8 cellular contexts compared by ENCODE assay signal in the genomic region with DNA sequence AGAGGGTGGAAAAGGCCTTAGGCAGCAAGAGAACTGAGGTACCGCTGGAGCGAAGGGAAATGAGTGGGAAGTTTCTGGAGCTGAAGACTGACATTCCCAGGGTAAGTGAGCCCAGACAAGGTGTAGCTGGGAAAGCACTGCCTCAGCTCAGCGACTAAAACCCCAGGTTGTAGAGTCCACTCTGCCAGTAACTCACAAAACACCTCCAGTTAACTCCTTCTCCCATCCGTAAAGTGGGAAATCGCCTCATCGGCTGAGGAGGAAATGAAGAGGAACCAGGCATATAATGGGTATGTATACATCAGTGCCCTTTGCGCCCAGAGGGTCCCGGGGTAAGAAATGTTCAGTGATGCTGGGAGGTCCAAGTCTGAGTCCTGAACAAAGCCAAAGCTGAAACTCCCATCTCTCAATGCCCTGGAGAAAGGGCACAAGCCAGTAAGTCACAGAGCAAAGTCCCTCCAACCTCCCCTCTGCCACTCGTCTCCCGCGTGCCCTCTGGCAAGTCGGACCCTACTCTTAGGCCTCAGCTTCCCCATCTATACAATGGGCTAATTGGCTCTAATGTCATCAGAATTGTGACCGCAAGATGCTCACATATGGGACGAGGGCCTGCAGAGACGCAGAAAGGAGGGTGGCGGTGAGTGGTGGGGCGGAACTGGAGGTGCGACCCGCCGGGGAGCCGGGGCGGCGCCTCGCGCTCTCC. TPM values are rescaled to one million over a fixed set of nuclear protein-coding genes. Genes with fewer than 3 reads are reported as not detected.
A peak's percentile ranks its signal among the peaks of the same experiment; 100 is the strongest.
DNase-seq lines count a peak whose midpoint lies in the region; ATAC-seq, FAIRE-seq and TF ChIP-seq lines count a peak whose summit lies in the region.

No MANE protein-coding gene starts in this region.

- H4K20me1 ChIP-seq in DOHH2 (ENCODE audit: control insufficient read depth, insufficient read depth, low read depth, low read length) = no peaks in the 10 kb centered on the region

- H3K27ac ChIP-seq in DOHH2 (ENCODE audit: low read depth, low read length) (peak overlapping the region; percentile 80), mesodermal cell (ENCODE audit: low read depth, low read length, severe bottlenecking) (peak overlapping the region; percentile 93)

- TF ChIP-seq CTCF in DOHH2 (IDR thresholded peaks at IDR 0.05; ENCODE audit: low read depth, low read length, poor library complexity, severe bottlenecking) (no peak), bronchial epithelial cell (IDR thresholded peaks at IDR 0.05; ENCODE audit: insufficient read depth, low read length, severe bottlenecking) (no peak)

- DNase-seq in KG1 (lab: John Stamatoyannopoulos, UW) = peak; percentile 82
- peak; percentile 13 for DNase-seq in bronchial epithelial cell (ENCODE audit: low read depth)
- no peak for DNase-seq in SHP77 treated with DMSO at 0.1 percent for 48 hours (lab: John Stamatoyannopoulos, UW)
- DNase-seq in NCI-H524 treated with DMSO at 0.1 percent for 48 hours (lab: John Stamatoyannopoulos, UW) = no peak

- H3K9me2 ChIP-seq in DOHH2 (replicated peaks; ENCODE audit: control insufficient read depth, low read length) = no peaks in the 10 kb centered on the region

- peaks cover 31% of the 10 kb centered on the region for H3K79me2 ChIP-seq in DOHH2 (ENCODE audit: control insufficient read depth, low read length)

- no peaks in the 10 kb centered on the region for H3K27me3 ChIP-seq in DOHH2 (ENCODE audit: control insufficient read depth, low read length)
- H3K27me3 ChIP-seq in bronchial epithelial cell (ENCODE audit: control insufficient read depth, insufficient read depth, low read length) = no peaks in the 10 kb centered on the region

- no peak for ATAC-seq in GM21526 (IDR thresholded peaks at IDR 0.05; ENCODE audit: low FRiP score, unreplicated experiment)
- no peak for ATAC-seq in GM21381 (IDR thresholded peaks at IDR 0.05; ENCODE audit: unreplicated experiment)

- peak overlapping the region; percentile 88 for H3K4me2 ChIP-seq in DOHH2 (ENCODE audit: low read length)

- H3K36me3 ChIP-seq in DOHH2 (ENCODE audit: control insufficient read depth, low read length) = peaks cover 3% of the 10 kb centered on the region
- no peaks in the 10 kb centered on the region for H3K36me3 ChIP-seq in bronchial epithelial cell (ENCODE audit: control insufficient read depth, insufficient read depth, low read length)
- H3K36me3 ChIP-seq in mesodermal cell (ENCODE audit: control insufficient read depth, insufficient read depth, low read length) = peaks cover 22% of the 10 kb centered on the region

- H3K9me3 ChIP-seq in DOHH2 (ENCODE audit: control insufficient read depth, insufficient read depth, low read length) (no peaks in the 10 kb centered on the region), mesodermal cell (ENCODE audit: control insufficient read depth, low read length) (peaks cover 6% of the 10 kb centered on the region)

- H3K4me1 ChIP-seq in DOHH2 (ENCODE audit: control insufficient read depth, low read length) (peaks cover 49% of the 10 kb centered on the region), mesodermal cell (ENCODE audit: control insufficient read depth, insufficient read depth, low read length, poor library complexity, severe bottlenecking) (peaks cover 15% of the 10 kb centered on the region)

- WGBS in mesodermal cell (ENCODE audit: insufficient coverage in 2 of 2), 2 experiments = 13 to 75% methylated on average over 5 to 14 of the region's 25 CpGs

- H3K4me3 ChIP-seq in DOHH2 (ENCODE audit: low read length) (peak overlapping the region; percentile 80), bronchial epithelial cell (ENCODE audit: low read depth, low read length) (peak overlapping the region; percentile 62), mesodermal cell (ENCODE audit: extremely low read depth, insufficient read depth, low read length, poor library complexity, severe bottlenecking) (peak overlapping the region; percentile 68)

- peaks cover 32% of the 10 kb centered on the region for H3F3A ChIP-seq in DOHH2 (ENCODE audit: control insufficient read depth, insufficient read depth)

- no peak for FAIRE-seq in bronchial epithelial cell (lab: Jason Lieb, UNC)

RNA-seq across cellular contexts. Expression of a gene that starts 0.6 kb away (rescaled TPM):
- total RNA-seq in bronchial epithelial cell = 8.7 and 11.3 TPM in 2 replicates
- polyA plus RNA-seq in mesodermal cell (2013, experiment 1 of 2) = 18.3 TPM
- polyA plus RNA-seq in mesodermal cell (2013, experiment 2 of 2) = 15.0 TPM

RNA-seq across cellular contexts. Expression of a gene that starts 42.7 kb away (rescaled TPM):
- total RNA-seq in bronchial epithelial cell = not detected in 2 replicates
- not detected for polyA plus RNA-seq in mesodermal cell (2013, experiment 1 of 2)
- polyA plus RNA-seq in mesodermal cell (2013, experiment 2 of 2) = not detected

RNA-seq across cellular contexts. Expression of a gene that starts 58.3 kb away (rescaled TPM):
- not detected in 2 replicates for total RNA-seq in bronchial epithelial cell
- polyA plus RNA-seq in mesodermal cell (2013, experiment 1 of 2) = not detected
- not detected for polyA plus RNA-seq in mesodermal cell (2013, experiment 2 of 2)

Comparison
In these comparisons a context has a peak if more than half of its experiments do, and no peak if none do; other contexts are left out.
1. DNase-seq: peak in KG1 (single experiment) and bronchial epithelial cell (single experiment); none in SHP77 treated with DMSO at 0.1 percent for 48 hours (single experiment) and NCI-H524 treated with DMSO at 0.1 percent for 48 hours (single experiment).
2. Peak in every context shown above with its lines, with median percentiles within 50 percentile points of each other: H3K4me3 ChIP-seq.